ENCODE assay signal across 8 cellular contexts in the genomic region with DNA sequence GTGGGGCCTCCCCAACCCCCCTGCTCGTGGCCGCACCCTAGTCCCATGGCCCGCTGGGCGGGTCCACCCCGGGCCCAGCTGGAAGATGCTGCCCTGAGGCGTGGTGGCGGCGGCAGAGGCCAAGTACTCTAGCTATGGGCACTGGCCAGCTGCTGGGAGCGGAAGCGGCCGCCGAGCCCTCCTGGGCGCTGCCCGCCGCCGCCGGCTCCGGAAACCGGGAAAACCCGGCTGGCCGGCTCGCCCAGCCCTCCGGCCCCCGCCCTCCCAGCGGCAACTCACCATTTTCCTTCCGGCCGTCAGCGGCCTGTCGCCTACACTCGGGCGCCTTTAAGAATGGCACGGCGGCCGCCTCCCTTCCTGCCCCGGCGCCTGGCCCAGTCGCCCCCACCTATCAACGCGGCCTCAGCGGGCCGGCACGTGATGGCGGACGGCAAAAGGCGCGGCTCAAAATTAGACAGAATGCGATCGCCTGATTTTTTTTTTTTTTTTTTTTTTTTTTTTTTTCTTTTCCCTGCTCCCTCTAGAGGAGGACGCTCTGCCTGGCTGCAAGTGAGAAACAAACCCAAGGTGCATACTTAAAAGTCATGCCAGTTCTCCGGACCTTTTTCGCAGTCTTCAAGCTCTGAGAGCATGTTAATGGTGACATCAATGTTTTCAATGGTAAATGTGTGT. TPM values are rescaled to one million over a fixed set of nuclear protein-coding genes. Genes with fewer than 3 reads are reported as not detected.
DNase-seq lines count a peak whose midpoint lies in the region; ATAC-seq and TF ChIP-seq lines count a peak whose summit lies in the region.

A gene (minus strand): TSS at position 335 of the 672 bp plus-strand sequence. CDS start 53 bp downstream, at position 282.

- peaks cover 49% of the 10 kb centered on the region for H3K79me2 ChIP-seq in SK-N-SH (ENCODE audit: insufficient read depth)

- peaks cover 15% of the 10 kb centered on the region for H3F3A ChIP-seq in SK-N-SH (replicated peaks; ENCODE audit: insufficient read depth)

- peak; percentile 95 for ATAC-seq in HG02588 (IDR thresholded peaks at IDR 0.05; ENCODE audit: unreplicated experiment)
- ATAC-seq in omental fat pad (ENCODE audit: low FRiP score): peak; percentile 96

- TF ChIP-seq EP300 in SK-N-SH (IDR thresholded peaks at IDR 0.05; ENCODE audit: borderline replicate concordance in 1 of 2, low read depth in 1 of 2, low read length in 1 of 2): peak in 1 of 2 experiments; percentile 31; a peak in 2 of 4 replicates

- CTCF ChIA-PET in SK-N-SH (lab: Yijun Ruan, JAX): interaction anchor here (0.6 to 2.6 kb wide), 11 partner anchors 9 to 1522 kb away, joined by 3 to 7 read pairs (median 4); no protein-coding TSS in a partner anchor

- H3K27ac ChIP-seq in SK-N-SH (ENCODE audit: low read depth in 2 of 2, low read length in 1 of 2) (peak within 1 kb of the TSS; percentile 88 to 95), testis (peak within 1 kb of the TSS; percentile 91 to 94)

- POLR2A ChIA-PET in SK-N-SH (lab: Yijun Ruan, JAX): interaction anchor here (1.0 kb wide), 1 partner anchor 319 kb away, joined by 3 read pairs; no protein-coding TSS in a partner anchor

- peak within 1 kb of the TSS; percentile 97 for H3K9ac ChIP-seq in SK-N-SH

- H3K27me3 ChIP-seq in SK-N-SH (ENCODE audit: insufficient read depth) (no peaks in the 10 kb centered on the region), testis (no peaks in the 10 kb centered on the region)

- peak; percentile 91 for DNase-seq in GM10266 (ENCODE audit: extremely low spot score)
- DNase-seq in NCI-H1048 (lab: John Stamatoyannopoulos, UW): peak; percentile 41
- peak; percentile 92 for DNase-seq in SK-N-SH
- DNase-seq in activated naive CD4-positive, alpha-beta T cell treated with anti-CD3 and anti-CD28 coated beads, Interleukin-2, amount 50 U/mL, for 16 hours: peak; percentile 89
- DNase-seq in globus pallidus (ENCODE audit: low spot score): peak; percentile 87
- peak; percentile 74 for DNase-seq in omental fat pad (ENCODE audit: low spot score)
- peak; percentile 94 for DNase-seq in testis

- intact Hi-C loops in testis (cut with DNase I; ENCODE audit: low total_unique reads): no loop called here

- TF ChIP-seq CTCF in GM10266 (IDR thresholded peaks at IDR 0.05; ENCODE audit: control insufficient read depth, insufficient read depth, low read depth, missing control alignments): peak; percentile 30
- TF ChIP-seq CTCF in SK-N-SH (IDR thresholded peaks at IDR 0.05): peak; percentile 58
- TF ChIP-seq CTCF in omental fat pad (IDR thresholded peaks at IDR 0.05): peak in 1 of 3 donors; percentile 9
- peak; percentile 27 to 40 (median 40) for TF ChIP-seq CTCF in testis (IDR thresholded peaks at IDR 0.05)

- peak within 1 kb of the TSS; percentile 96 for H3K4me2 ChIP-seq in SK-N-SH

- peaks cover 17% of the 10 kb centered on the region; the same call in 1 of the 2 replicates for H4K20me1 ChIP-seq in SK-N-SH (ENCODE audit: insufficient read depth)

- TF ChIP-seq RAD21 in SK-N-SH (IDR thresholded peaks at IDR 0.05; ENCODE audit: low read length): no peak

- peaks cover under 1 to 9% of the 10 kb centered on the region in 2 experiments for H3K36me3 ChIP-seq in SK-N-SH (replicated peaks in 1 of 2; ENCODE audit: control insufficient read depth in 1 of 2, insufficient read depth in 2 of 2, low read length in 1 of 2)
- no peaks in the 10 kb centered on the region for H3K36me3 ChIP-seq in testis (ENCODE audit: low read depth, missing control alignments)

- H3K9me3 ChIP-seq in SK-N-SH (no peaks in the 10 kb centered on the region), testis (no peaks in the 10 kb centered on the region)

- H2AFZ ChIP-seq in SK-N-SH (ENCODE audit: low read depth): peak within 1 kb of the TSS; percentile 100

- H3K4me1 ChIP-seq in SK-N-SH (ENCODE audit: control insufficient read depth in 1 of 2, insufficient read depth in 2 of 2, low read depth in 1 of 2, low read length in 1 of 2): peaks cover 5 to 16% of the 10 kb centered on the region in 2 experiments; a peak in 3 of 4 replicates
- H3K4me1 ChIP-seq in testis: peaks cover 31% of the 10 kb centered on the region

- TF ChIP-seq POLR2A in testis (IDR thresholded peaks at IDR 0.05): peak; percentile 49

- H3K4me3 ChIP-seq in SK-N-SH (ENCODE audit: low read depth in 2 of 2, low read length in 1 of 2) (peak within 1 kb of the TSS; percentile 86 to 93), testis (peak within 1 kb of the TSS; percentile 92 to 93)

- H3K9me2 ChIP-seq in SK-N-SH: no peaks in the 10 kb centered on the region

- WGBS in SK-N-SH (ENCODE audit: low lambda C conversion rate): 0% methylated on average over 25 of the region's 51 CpGs
- 0 to 1% methylated on average over 23 to 51 of the region's 51 CpGs for WGBS in testis, 2 donors

TF ChIP-seq in SK-N-SH, 30 proteins besides CTCF, POLR2A, EP300 and RAD21 (continues in another document):
- TF ChIP-seq GATA2 (CRISPR knock-in tag; IDR thresholded peaks at IDR 0.05): no peak
- TF ChIP-seq, protein P1, sequence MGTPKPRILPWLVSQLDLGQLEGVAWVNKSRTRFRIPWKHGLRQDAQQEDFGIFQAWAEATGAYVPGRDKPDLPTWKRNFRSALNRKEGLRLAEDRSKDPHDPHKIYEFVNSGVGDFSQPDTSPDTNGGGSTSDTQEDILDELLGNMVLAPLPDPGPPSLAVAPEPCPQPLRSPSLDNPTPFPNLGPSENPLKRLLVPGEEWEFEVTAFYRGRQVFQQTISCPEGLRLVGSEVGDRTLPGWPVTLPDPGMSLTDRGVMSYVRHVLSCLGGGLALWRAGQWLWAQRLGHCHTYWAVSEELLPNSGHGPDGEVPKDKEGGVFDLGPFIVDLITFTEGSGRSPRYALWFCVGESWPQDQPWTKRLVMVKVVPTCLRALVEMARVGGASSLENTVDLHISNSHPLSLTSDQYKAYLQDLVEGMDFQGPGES (IDR thresholded peaks at IDR 0.05; ENCODE audit: low read depth, low read length): no peak
- TF ChIP-seq SIN3A (IDR thresholded peaks at IDR 0.05; ENCODE audit: borderline replicate concordance, low read depth, low read length): peak; percentile 95
- TF ChIP-seq EZH2phosphoT487 (IDR thresholded peaks at IDR 0.05; ENCODE audit: borderline replicate concordance, low read depth): no peak
- peak; percentile 67 for TF ChIP-seq TAF1 (IDR thresholded peaks at IDR 0.05; ENCODE audit: borderline replicate concordance, low read depth, low read length)
- TF ChIP-seq, protein P2, sequence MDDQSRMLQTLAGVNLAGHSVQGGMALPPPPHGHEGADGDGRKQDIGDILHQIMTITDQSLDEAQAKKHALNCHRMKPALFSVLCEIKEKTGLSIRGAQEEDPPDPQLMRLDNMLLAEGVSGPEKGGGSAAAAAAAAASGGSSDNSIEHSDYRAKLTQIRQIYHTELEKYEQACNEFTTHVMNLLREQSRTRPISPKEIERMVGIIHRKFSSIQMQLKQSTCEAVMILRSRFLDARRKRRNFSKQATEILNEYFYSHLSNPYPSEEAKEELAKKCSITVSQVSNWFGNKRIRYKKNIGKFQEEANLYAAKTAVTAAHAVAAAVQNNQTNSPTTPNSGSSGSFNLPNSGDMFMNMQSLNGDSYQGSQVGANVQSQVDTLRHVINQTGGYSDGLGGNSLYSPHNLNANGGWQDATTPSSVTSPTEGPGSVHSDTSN (IDR thresholded peaks at IDR 0.05): 0 out of 2 replicates have a peak, but pooled peaks have one; percentile 11
- TF ChIP-seq NFIC (IDR thresholded peaks at IDR 0.05; ENCODE audit: borderline replicate concordance): no peak
- no peak for TF ChIP-seq FOXM1 (IDR thresholded peaks at IDR 0.05; ENCODE audit: low read depth)
- no peak for TF ChIP-seq SMC3 (IDR thresholded peaks at IDR 0.05; ENCODE audit: low read depth, low read length)
- TF ChIP-seq RCOR1 (IDR thresholded peaks at IDR 0.05; ENCODE audit: low read length): peak; percentile 67
- TF ChIP-seq TCF12 (IDR thresholded peaks at IDR 0.05): no peak; the same call in 1 of the 2 replicates
- TF ChIP-seq TEAD4 (IDR thresholded peaks at IDR 0.05; ENCODE audit: borderline replicate concordance, insufficient read depth): no peak
- TF ChIP-seq YY1 (IDR thresholded peaks at IDR 0.05; ENCODE audit: low read depth): peak; percentile 68
- TF ChIP-seq, protein P3, sequence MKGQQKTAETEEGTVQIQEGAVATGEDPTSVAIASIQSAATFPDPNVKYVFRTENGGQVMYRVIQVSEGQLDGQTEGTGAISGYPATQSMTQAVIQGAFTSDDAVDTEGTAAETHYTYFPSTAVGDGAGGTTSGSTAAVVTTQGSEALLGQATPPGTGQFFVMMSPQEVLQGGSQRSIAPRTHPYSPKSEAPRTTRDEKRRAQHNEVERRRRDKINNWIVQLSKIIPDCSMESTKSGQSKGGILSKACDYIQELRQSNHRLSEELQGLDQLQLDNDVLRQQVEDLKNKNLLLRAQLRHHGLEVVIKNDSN (IDR thresholded peaks at IDR 0.05; ENCODE audit: borderline replicate concordance, low read depth): peak; percentile 97
- TF ChIP-seq RXRA (IDR thresholded peaks at IDR 0.05; ENCODE audit: borderline replicate concordance, low read depth): no peak
- peak; percentile 74; the same call in 1 of the 2 replicates for TF ChIP-seq RFX5 (IDR thresholded peaks at IDR 0.05; ENCODE audit: low read length)
- TF ChIP-seq, protein P4, sequence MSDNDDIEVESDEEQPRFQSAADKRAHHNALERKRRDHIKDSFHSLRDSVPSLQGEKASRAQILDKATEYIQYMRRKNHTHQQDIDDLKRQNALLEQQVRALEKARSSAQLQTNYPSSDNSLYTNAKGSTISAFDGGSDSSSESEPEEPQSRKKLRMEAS (IDR thresholded peaks at IDR 0.05; ENCODE audit: low read depth): peak; percentile 79; the same call in 1 of the 2 replicates
- TF ChIP-seq POLR2AphosphoS5 (IDR thresholded peaks at IDR 0.05; ENCODE audit: low read depth, low read length): peak; percentile 87; the same call in 1 of the 2 replicates
- no peak for TF ChIP-seq JUND (IDR thresholded peaks at IDR 0.05)
- TF ChIP-seq FOSL2 (IDR thresholded peaks at IDR 0.05; ENCODE audit: borderline replicate concordance, low read depth): no peak
- TF ChIP-seq MEF2A (IDR thresholded peaks at IDR 0.05; ENCODE audit: borderline replicate concordance, low read depth): no peak; the same call in 1 of the 2 replicates

RNA-seq across cellular contexts. Expression of the gene that starts here (rescaled TPM):
- 9.4 and 13.5 TPM in 2 replicates for polyA plus RNA-seq in SK-N-SH (2012; rRNA removed)
- polyA plus RNA-seq in SK-N-SH (2012; cell fraction: cytosol; rRNA removed): 20.0 and 29.7 TPM in 2 replicates
- polyA plus RNA-seq in SK-N-SH (2012; cell fraction: nucleus; rRNA removed): 6.7 and 14.5 TPM in 2 replicates
- total RNA-seq in omental fat pad: 10 to 100 TPM; 44.0 to 92.7 (median 86.7) TPM
- total RNA-seq in testis: 10 to 100 TPM; 32.3 to 43.6 TPM
- 19.5 TPM for polyA plus RNA-seq in testis (ENCODE audit: insufficient read depth, low read depth, low replicate concordance)

Comparison
In these comparisons a context has a peak if more than half of its experiments do, and no peak if none do; other contexts are left out.
1. Peak in every context shown above with its lines: DNase-seq, ATAC-seq, H3K4me3 ChIP-seq and H3K27ac ChIP-seq.
2. DNase-seq: peak in every context shown above with its lines; median percentile 94 in testis; 92 in SK-N-SH; 91 in GM10266; 89 in activated naive CD4-positive, alpha-beta T cell treated with anti-CD3 and anti-CD28 coated beads, Interleukin-2, amount 50 U/mL, for 16 hours; 87 in globus pallidus; 74 in omental fat pad; 41 in NCI-H1048.